Comparison of ENCODE assay signal across 1 cellular context in genomic region chr11:4607782-4608666, GRCh38.
TF ChIP-seq lines count a peak whose summit lies in the region.

A gene with protein sequence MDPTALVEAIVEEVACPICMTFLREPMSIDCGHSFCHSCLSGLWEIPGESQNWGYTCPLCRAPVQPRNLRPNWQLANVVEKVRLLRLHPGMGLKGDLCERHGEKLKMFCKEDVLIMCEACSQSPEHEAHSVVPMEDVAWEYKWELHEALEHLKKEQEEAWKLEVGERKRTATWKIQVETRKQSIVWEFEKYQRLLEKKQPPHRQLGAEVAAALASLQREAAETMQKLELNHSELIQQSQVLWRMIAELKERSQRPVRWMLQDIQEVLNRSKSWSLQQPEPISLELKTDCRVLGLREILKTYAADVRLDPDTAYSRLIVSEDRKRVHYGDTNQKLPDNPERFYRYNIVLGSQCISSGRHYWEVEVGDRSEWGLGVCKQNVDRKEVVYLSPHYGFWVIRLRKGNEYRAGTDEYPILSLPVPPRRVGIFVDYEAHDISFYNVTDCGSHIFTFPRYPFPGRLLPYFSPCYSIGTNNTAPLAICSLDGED (minus strand): TSS chr11:4608231. CDS start chr11:4605504, 2,727 bp downstream.

TF ChIP-seq in IMR-90, 13 proteins besides CTCF, POLR2A, EP300 and RAD21:
- TF ChIP-seq MAZ (IDR thresholded peaks at IDR 0.05; ENCODE audit: borderline replicate concordance, low read depth, low read length): peak; percentile 3; the same call in 1 of the 2 replicates
- no peak for TF ChIP-seq CEBPB (IDR thresholded peaks at IDR 0.05; ENCODE audit: low read depth, low read length)
- peak; percentile 31; the same call in 1 of the 2 replicates for TF ChIP-seq FOS (IDR thresholded peaks at IDR 0.05; ENCODE audit: low read depth, low read length)
